Comparison of ENCODE assay signal across 22 cellular contexts in the genomic region with DNA sequence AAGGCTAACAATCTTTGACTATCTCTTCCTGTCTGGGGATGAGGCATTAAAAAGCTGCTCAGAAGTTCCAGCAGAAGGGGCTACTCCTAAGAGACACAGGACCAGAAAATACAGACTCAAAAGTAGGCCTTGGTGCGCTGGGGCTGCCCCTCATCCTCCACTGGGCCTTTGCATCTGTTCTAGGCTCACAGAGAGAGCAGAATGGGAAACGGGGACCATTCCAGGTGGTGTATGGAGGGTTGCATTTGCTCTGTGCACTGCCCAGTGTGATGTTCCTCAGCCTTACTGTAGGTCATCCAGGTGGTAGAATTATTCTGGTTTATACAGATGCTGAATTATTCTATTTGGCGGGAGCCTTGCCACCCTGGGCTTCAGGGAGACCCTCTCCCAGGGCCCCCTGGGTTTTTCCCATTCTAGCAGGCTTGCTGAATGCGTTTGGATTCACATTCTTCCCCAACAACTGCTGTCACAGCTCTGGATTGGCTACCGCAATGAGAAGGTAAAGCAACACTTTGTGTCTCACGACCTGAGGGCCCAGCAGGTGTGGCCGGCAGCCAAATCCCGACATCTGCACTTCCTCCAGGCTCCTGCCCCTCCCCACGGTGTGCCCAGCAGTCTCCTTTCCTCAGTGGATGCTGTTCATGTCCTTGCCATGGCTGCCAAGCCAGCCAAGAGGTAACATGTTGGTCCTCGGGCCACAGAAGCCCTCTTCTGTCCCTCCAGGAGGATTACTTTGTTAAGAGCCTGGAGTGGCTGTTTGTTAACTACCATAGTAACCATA.
"Had no signal": no experiment of that assay in that cellular context is flagged by ENCODE, and none has a peak within 500 bp of the region (broad histone marks: within the 10 kb centered on the region; RNA-seq: fewer than 3 reads in every experiment).

No MANE protein-coding gene starts in this region.

- H3K4me3 ChIP-seq: esophagus squamous epithelium, left ventricle myocardium inferior, right lobe of liver, tibial nerve had no signal

- FAIRE-seq: endometrium, islet of Langerhans had no signal

- H3K36me3 ChIP-seq: esophagus squamous epithelium, left ventricle myocardium inferior, neutrophil, right lobe of liver, tibial nerve had no signal

- H3K9me3 ChIP-seq: esophagus squamous epithelium, left ventricle myocardium inferior, neutrophil, right lobe of liver, tibial nerve had no signal

- H3K27ac ChIP-seq: epithelial cell of prostate, esophagus squamous epithelium, left ventricle myocardium inferior, neutrophil, right lobe of liver, tibial nerve had no signal

- H3K27me3 ChIP-seq: right lobe of liver had no signal

- H3K4me1 ChIP-seq: left ventricle myocardium inferior, right lobe of liver, tibial nerve had no signal

- DNase-seq: activated CD4-positive, alpha-beta memory T cell treated with anti-CD3 and anti-CD28 coated beads for 36 hours; activated CD4-positive, alpha-beta T cell treated with anti-CD3 and anti-CD28 coated beads, Interleukin-2, amount 10 ng/mL, durations not matched to agents 24 days and 14 days; activated CD4-positive, CD25-positive, alpha-beta regulatory T cell treated with anti-CD3 and anti-CD28 coated beads, Interleukin-2, amount 50 U/mL, for 72 hours; activated CD8-positive, alpha-beta memory T cell treated with anti-CD3 and anti-CD28 coated beads, Interleukin-2, amount 50 U/mL, for 4 hours; activated gamma-delta T cell; activated naive CD4-positive, alpha-beta T cell treated with anti-CD3 and anti-CD28 coated beads, Interleukin-2, amount 10 ng/mL, durations not matched to agents 7 days and 5 days; activated naive CD8-positive, alpha-beta T cell treated with anti-CD3 and anti-CD28 coated beads, Interleukin-2, amount 10 ng/mL, durations not matched to agents 7 days and 5 days; activated T-cell treated with anti-CD3 and anti-CD28 coated beads, Interleukin-2, amount 50 U/mL, for 24 hours; caudate nucleus; effector CD4-positive, alpha-beta T cell; esophagus squamous epithelium; foreskin melanocyte; left ventricle myocardium inferior; right lobe of liver; stimulated activated CD4-positive, alpha-beta T cell treated with anti-CD3 and anti-CD28 coated beads, Interleukin-2, amount 100 ng/mL, for 48 hours; stimulated activated naive CD4-positive, alpha-beta T cell treated with Interleukin-2 at 50 U/mL for 16 hours; T-helper 2 cell had no signal
